In the genomic region with DNA sequence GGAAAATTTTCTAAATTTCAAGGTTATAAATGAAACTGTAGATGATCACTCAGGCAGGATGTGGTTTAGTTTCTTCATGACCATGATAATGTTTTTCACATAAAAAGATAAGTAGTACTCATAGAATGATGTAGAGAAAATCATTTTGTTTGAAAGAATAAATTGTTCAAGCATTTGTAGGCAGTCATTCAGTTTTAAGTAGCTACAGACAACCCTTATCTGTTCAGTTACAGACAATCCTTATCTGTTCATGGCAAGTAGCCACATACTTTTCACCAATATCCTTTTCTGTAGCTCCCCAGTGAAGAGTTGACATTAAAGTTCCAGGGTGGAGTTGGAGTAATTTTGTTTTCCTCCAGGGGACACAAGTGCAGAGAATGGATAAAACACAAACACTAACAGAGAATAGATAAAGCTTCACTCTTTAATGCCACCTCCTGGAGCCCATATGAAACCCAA, we compare ENCODE assay signal across 17 cellular contexts.
DNase-seq lines count a peak whose midpoint lies in the region; ATAC-seq, FAIRE-seq and TF ChIP-seq lines count a peak whose summit lies in the region.
"Had no signal": no experiment of that assay in that cellular context is flagged by ENCODE, and none has a peak within 500 bp of the region (broad histone marks: within the 10 kb centered on the region; RNA-seq: fewer than 3 reads in every experiment).

No MANE protein-coding gene starts in this region.

- peak; percentile 42 for DNase-seq in ELR (ENCODE audit: low read depth)
- DNase-seq in RCC 7860 (ENCODE audit: low spot score) = peak; percentile 21
- DNase-seq in erythroblast (lab: John Stamatoyannopoulos, UW) = peak; percentile 23 to 75
- no peak for DNase-seq in stimulated activated naive CD8-positive, alpha-beta T cell treated with anti-CD3 and anti-CD28 coated beads, Interleukin-15, amount 100 ng/mL, for 72 hours
- no peak for DNase-seq in UCSD-AML1 (lab: John Stamatoyannopoulos, UW; ENCODE audit: unreplicated experiment)
- DNase-seq: activated effector memory CD4-positive, alpha-beta T cell treated with anti-CD3 and anti-CD28 coated beads, Interleukin-2, amount 50 U/mL, for 16 hours; Calu3; left colon; naive B cell; NCI-H446 treated with DMSO at 0.1 percent for 48 hours; T-cell had no signal

- peaks cover 22% of the 10 kb centered on the region for H3K27me3 Mint-ChIP-seq in stimulated activated naive CD8-positive, alpha-beta T cell treated with anti-CD3 and anti-CD28 coated beads, Interleukin-15, amount 100 ng/mL, for 72 hours

- no peaks in the 10 kb centered on the region for H3K4me1 Mint-ChIP-seq in stimulated activated naive CD8-positive, alpha-beta T cell treated with anti-CD3 and anti-CD28 coated beads, Interleukin-15, amount 100 ng/mL, for 72 hours
- H3K4me1 Mint-ChIP-seq: naive B cell, T-cell had no signal

- no peak overlapping the region for H3K4me3 Mint-ChIP-seq in stimulated activated naive CD8-positive, alpha-beta T cell treated with anti-CD3 and anti-CD28 coated beads, Interleukin-15, amount 100 ng/mL, for 72 hours
- H3K4me3 Mint-ChIP-seq: naive B cell, T-cell had no signal

- no peak overlapping the region for H3K27ac Mint-ChIP-seq in stimulated activated naive CD8-positive, alpha-beta T cell treated with anti-CD3 and anti-CD28 coated beads, Interleukin-15, amount 100 ng/mL, for 72 hours
- H3K27ac Mint-ChIP-seq: naive B cell, progenitor cell of endocrine pancreas, T-cell had no signal

- TF ChIP-seq POLR2A in erythroblast (IDR thresholded peaks at IDR 0.05; ENCODE audit: low read length) = no peak

- FAIRE-seq in RCC 7860 (lab: Jason Lieb, UNC) = peak; percentile 38

- no peaks in the 10 kb centered on the region for H3K9me3 Mint-ChIP-seq in stimulated activated naive CD8-positive, alpha-beta T cell treated with anti-CD3 and anti-CD28 coated beads, Interleukin-15, amount 100 ng/mL, for 72 hours
- H3K9me3 Mint-ChIP-seq: T-cell had no signal

- H3K27ac ChIP-seq in 22Rv1 = peak overlapping the region; percentile 49
- H3K27ac ChIP-seq: vagina had no signal

- ATAC-seq in GM21619 (IDR thresholded peaks at IDR 0.05; ENCODE audit: unreplicated experiment) (no peak), GM19351 (IDR thresholded peaks at IDR 0.05; ENCODE audit: unreplicated experiment) (no peak)
- ATAC-seq in stimulated activated naive CD8-positive, alpha-beta T cell treated with anti-CD3 and anti-CD28 coated beads, Interleukin-15, amount 100 ng/mL, for 72 hours = no peak
- ATAC-seq: activated CD4-positive, CD25-positive, alpha-beta regulatory T cell treated with anti-CD3 and anti-CD28 coated beads, Interleukin-2, amount 50 U/mL, for 24 hours; left colon; T-cell had no signal

- peak; percentile 15; the same call in 1 of the 2 replicates for TF ChIP-seq CTCF in 22Rv1 (IDR thresholded peaks at IDR 0.05)

Comparison
In these comparisons a context has a peak if more than half of its experiments do, and no peak if none do; other contexts are left out.
1. DNase-seq: peak in ELR (single experiment), RCC 7860 (single experiment) and erythroblast (2 of 2); none in stimulated activated naive CD8-positive, alpha-beta T cell treated with anti-CD3 and anti-CD28 coated beads, Interleukin-15, amount 100 ng/mL, for 72 hours (0 of 2) and UCSD-AML1 (single experiment).